In genomic region chr21:31335957-31336738, GRCh38 we compare ENCODE assay signal across 10 cellular contexts. TPM values are rescaled to one million over a fixed set of nuclear protein-coding genes. Genes with fewer than 3 reads are reported as not detected.
DNase-seq lines count a peak whose midpoint lies in the region; ATAC-seq and TF ChIP-seq lines count a peak whose summit lies in the region.
"Had no signal": no experiment of that assay in that cellular context is flagged by ENCODE, and none has a peak within 500 bp of the region (broad histone marks: within the 10 kb centered on the region; RNA-seq: fewer than 3 reads in every experiment).

No MANE protein-coding gene starts in this region.

- no peak overlapping the region for H3K23ac ChIP-seq in trophoblast cell (ENCODE audit: low read length)

- H3K9me3 Mint-ChIP-seq in dendritic cell treated with granulocyte-macrophage colony-stimulating factor and Interleukin-4, amounts not matched to agents 40 ng/mL and 50 ng/mL, for 4 days, result no peaks in the 10 kb centered on the region
- H3K9me3 Mint-ChIP-seq in GM23338, result no peaks in the 10 kb centered on the region

- peaks cover 69% of the 10 kb centered on the region for H3K4me1 Mint-ChIP-seq in dendritic cell treated with granulocyte-macrophage colony-stimulating factor and Interleukin-4, amounts not matched to agents 40 ng/mL and 50 ng/mL, for 4 days (ENCODE audit: low read depth)
- peaks cover 22% of the 10 kb centered on the region for H3K4me1 Mint-ChIP-seq in GM23338

- H3K4me2 ChIP-seq in trophoblast cell (ENCODE audit: low read length), result no peak overlapping the region
- no peak overlapping the region for H3K4me2 ChIP-seq in GM23338

- H3K36me3 Mint-ChIP-seq in dendritic cell treated with granulocyte-macrophage colony-stimulating factor and Interleukin-4, amounts not matched to agents 40 ng/mL and 50 ng/mL, for 4 days (ENCODE audit: low read depth), result peaks cover 92% of the 10 kb centered on the region
- no peaks in the 10 kb centered on the region; the same call in 2 of the 3 replicates for H3K36me3 Mint-ChIP-seq in GM23338 (ENCODE audit: low read depth)

- intact Hi-C loops in dendritic cell treated with granulocyte-macrophage colony-stimulating factor and Interleukin-4, amounts not matched to agents 40 ng/mL and 50 ng/mL, for 4 days (cut with micrococcal nuclease), result loop anchor here (5.0 kb wide), 1 partner anchor 134 kb away; no protein-coding TSS in a partner anchor

- no peak overlapping the region for H3K4ac ChIP-seq in trophoblast cell (ENCODE audit: low read depth, low read length)

- peak; percentile 48 for DNase-seq in NK-92 treated with Interleukin-12 subunit alpha and Interleukin-12 subunit beta, amount 100 ng/mL, for 24 hours (lab: John Stamatoyannopoulos, UW)
- DNase-seq in NK-92 (lab: John Stamatoyannopoulos, UW; ENCODE audit: unreplicated experiment) (no peak), NCI-H446 (lab: John Stamatoyannopoulos, UW) (peak; percentile 57 to 75), trophoblast cell (peak; percentile 94 to 99), NCI-H82 treated with DMSO at 0.1 percent for 48 hours (lab: John Stamatoyannopoulos, UW; ENCODE audit: unreplicated experiment) (no peak), GM23338 (ENCODE audit: low spot score) (no peak)
- DNase-seq: AML-193, NCI-H2227 treated with DMSO at 0.1 percent for 48 hours had no signal

- peak overlapping the region; percentile 75 for H2BK12ac ChIP-seq in trophoblast cell (ENCODE audit: low read length)

- H2AK5ac ChIP-seq in trophoblast cell (ENCODE audit: low read length), result peak overlapping the region; percentile 49

- H3K18ac ChIP-seq in trophoblast cell (ENCODE audit: low read length), result peak overlapping the region; percentile 63

- no peaks in the 10 kb centered on the region for H3F3A ChIP-seq in GM23338 (replicated peaks; ENCODE audit: low read depth)

- peak overlapping the region; percentile 36 for H3K14ac ChIP-seq in trophoblast cell (ENCODE audit: low read length)

- H2BK120ac ChIP-seq in trophoblast cell (ENCODE audit: insufficient read depth, low read length, poor library complexity), result peak overlapping the region; percentile 41

- WGBS in trophoblast cell (ENCODE audit: extremely low coverage, insufficient coverage, insufficient read length), result no CpG with 5 or more reads among the region's 12 CpGs

- H4K91ac ChIP-seq in trophoblast cell (ENCODE audit: low read depth, low read length), result peak overlapping the region; percentile 40

- no peak overlapping the region for H3K9ac ChIP-seq in trophoblast cell (ENCODE audit: low read length)

- no peak overlapping the region for H2AFZ ChIP-seq in trophoblast cell (ENCODE audit: insufficient read depth, low read length, poor library complexity)
- H2AFZ ChIP-seq in GM23338, result no peak overlapping the region

- no peak overlapping the region for H3K4me3 Mint-ChIP-seq in dendritic cell treated with granulocyte-macrophage colony-stimulating factor and Interleukin-4, amounts not matched to agents 40 ng/mL and 50 ng/mL, for 4 days
- no peak overlapping the region for H3K4me3 Mint-ChIP-seq in GM23338

- peak overlapping the region; percentile 8 for H3K27ac ChIP-seq in trophoblast cell (ENCODE audit: low read depth, low read length)
- H3K27ac ChIP-seq in GM23338 (ENCODE audit: low read depth), result no peak overlapping the region

- H3K79me2 ChIP-seq in trophoblast cell (ENCODE audit: control insufficient read depth, insufficient read depth, low read length, poor library complexity), result no peaks in the 10 kb centered on the region
- peaks cover 6% of the 10 kb centered on the region; the same call in 1 of the 2 replicates for H3K79me2 ChIP-seq in GM23338 (replicated peaks; ENCODE audit: insufficient read depth)

- no peak for TF ChIP-seq CTCF in GM23338 (conservative IDR thresholded peaks at IDR 0.05; ENCODE audit: low read depth in 2 of 2)

- H3K36me3 ChIP-seq in trophoblast cell (ENCODE audit: control insufficient read depth in 1 of 2, insufficient read depth in 2 of 2, low read length in 2 of 2), result peaks cover 0 to 3% of the 10 kb centered on the region in 2 experiments
- no peaks in the 10 kb centered on the region for H3K36me3 ChIP-seq in GM23338 (ENCODE audit: insufficient read depth)

- H4K8ac ChIP-seq in trophoblast cell (ENCODE audit: low read depth, low read length), result peak overlapping the region; percentile 4

- H3K4me1 ChIP-seq in trophoblast cell (ENCODE audit: control insufficient read depth in 1 of 2, insufficient read depth in 2 of 2, low read length in 2 of 2), result peaks cover 19 to 27% of the 10 kb centered on the region in 2 experiments
- H3K4me1 ChIP-seq in GM23338 (ENCODE audit: insufficient read depth), result peaks cover 12% of the 10 kb centered on the region

- no peaks in the 10 kb centered on the region for H3K27me3 Mint-ChIP-seq in dendritic cell treated with granulocyte-macrophage colony-stimulating factor and Interleukin-4, amounts not matched to agents 40 ng/mL and 50 ng/mL, for 4 days
- H3K27me3 Mint-ChIP-seq in GM23338 (ENCODE audit: insufficient read depth, low read depth, poor library complexity), result peaks cover 6% of the 10 kb centered on the region

- peak overlapping the region; percentile 37 for H3K27ac Mint-ChIP-seq in dendritic cell treated with granulocyte-macrophage colony-stimulating factor and Interleukin-4, amounts not matched to agents 40 ng/mL and 50 ng/mL, for 4 days
- H3K27ac Mint-ChIP-seq in GM23338, result no peak overlapping the region

- H3K27me3 ChIP-seq in trophoblast cell (ENCODE audit: insufficient read depth, low read length) (no peaks in the 10 kb centered on the region), GM23338 (ENCODE audit: insufficient read depth) (no peaks in the 10 kb centered on the region)

- no peak overlapping the region for H4K12ac ChIP-seq in trophoblast cell (ENCODE audit: low read depth, low read length)

- peak overlapping the region; percentile 26 for H2BK5ac ChIP-seq in trophoblast cell (ENCODE audit: low read depth, low read length, poor library complexity)

- H3K4me3 ChIP-seq in trophoblast cell (ENCODE audit: low read depth, low read length), result no peak overlapping the region
- no peak overlapping the region for H3K4me3 ChIP-seq in GM23338

- H3K9me3 ChIP-seq in trophoblast cell (ENCODE audit: insufficient read depth, low read depth, low read length), result no peaks in the 10 kb centered on the region

- H3K79me1 ChIP-seq in trophoblast cell (ENCODE audit: low read length), result peaks cover 4% of the 10 kb centered on the region

- ATAC-seq in GM18498 (IDR thresholded peaks at IDR 0.05; ENCODE audit: unreplicated experiment) (no peak), GM23338 (no peak)

- no peaks in the 10 kb centered on the region for H3K9me2 ChIP-seq in GM23338 (ENCODE audit: insufficient read depth)

- H4K20me1 ChIP-seq in GM23338 (replicated peaks; ENCODE audit: insufficient read depth), result 0 out of 2 replicates have a peak, but pooled peaks cover 3% of the 10 kb centered on the region

TF ChIP-seq in GM23338, 12 proteins besides CTCF, POLR2A, EP300 and RAD21 (continues in another document):
- no peak for TF ChIP-seq ZNF114 (CRISPR knock-in tag; IDR thresholded peaks at IDR 0.05)

RNA-seq across cellular contexts. Expression of gene TIAM1, which starts 7.9 kb away (rescaled TPM):
- polyA plus RNA-seq in trophoblast cell (2013), result 11.0 and 11.3 TPM in 2 replicates
- total RNA-seq in GM23338 (2014; rRNA removed; shearing (Covaris generic)), result 15.8 and 20.0 TPM in 2 replicates
- polyA plus RNA-seq in GM23338 (2016; fragmentation: Nextera tagmentation; extraction: Ambion mirVana), result 18.4 and 18.5 TPM in 2 replicates

Comparison
In these comparisons a context has a peak if more than half of its experiments do, and no peak if none do; other contexts are left out.
1. DNase-seq: peak in NK-92 treated with Interleukin-12 subunit alpha and Interleukin-12 subunit beta, amount 100 ng/mL, for 24 hours (single experiment), NCI-H446 (2 of 2) and trophoblast cell (2 of 2); none in NK-92 (single experiment), NCI-H82 treated with DMSO at 0.1 percent for 48 hours (single experiment) and GM23338 (single experiment).